19 cellular contexts compared by ENCODE assay signal in the genomic region with DNA sequence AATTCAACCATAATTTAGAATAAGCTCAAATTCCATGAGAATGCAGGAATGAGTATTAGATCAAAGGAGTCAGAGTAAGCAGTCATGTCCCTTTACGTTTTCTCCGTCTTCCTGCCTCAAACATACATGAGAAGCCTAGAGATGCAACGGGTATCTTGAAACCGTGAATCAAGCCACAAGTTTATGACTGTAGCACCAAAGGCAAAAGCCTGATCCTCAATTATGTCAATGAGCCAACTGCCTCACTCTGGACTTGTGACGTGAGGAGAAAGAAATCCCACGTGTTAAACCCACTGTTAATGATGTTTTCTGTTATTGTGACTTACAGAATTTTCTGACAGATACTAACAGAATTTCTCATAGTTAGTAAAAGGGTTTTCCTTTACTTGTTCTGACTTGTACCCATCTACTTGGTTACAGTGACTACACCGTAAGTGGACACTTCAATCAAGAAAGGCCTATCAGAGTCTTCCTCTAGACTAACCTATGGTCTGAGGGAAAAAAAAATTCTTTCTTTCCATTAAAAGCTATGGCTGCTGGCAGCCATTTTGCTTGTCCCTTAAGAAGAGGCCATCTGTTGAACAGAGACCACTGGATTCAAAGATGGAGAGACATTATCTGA. TPM values are rescaled to one million over a fixed set of nuclear protein-coding genes. Genes with fewer than 3 reads are reported as not detected.
DNase-seq lines count a peak whose midpoint lies in the region; ATAC-seq and TF ChIP-seq lines count a peak whose summit lies in the region.
"Had no signal": no experiment of that assay in that cellular context is flagged by ENCODE, and none has a peak within 500 bp of the region (broad histone marks: within the 10 kb centered on the region; RNA-seq: fewer than 3 reads in every experiment).

No MANE protein-coding gene starts in this region.

- H3K36me3 Mint-ChIP-seq in activated T-cell treated with anti-CD3 and anti-CD28 coated beads, Interleukin-2, amount 50 U/mL, for 72 hours (ENCODE audit: insufficient read depth in 2 of 2): peaks cover 0 to 6% of the 10 kb centered on the region in 2 donors
- H3K36me3 Mint-ChIP-seq in effector memory CD8-positive, alpha-beta T cell (ENCODE audit: insufficient read depth): peaks cover 49% of the 10 kb centered on the region

- H3K4me3 ChIP-seq in WERI-Rb-1 (ENCODE audit: low read depth, low read length): no peak overlapping the region
- no peak overlapping the region for H3K4me3 ChIP-seq in testis

- H3K36me3 ChIP-seq in WERI-Rb-1: no peaks in the 10 kb centered on the region
- H3K36me3 ChIP-seq in testis (ENCODE audit: low read depth, missing control alignments): no peaks in the 10 kb centered on the region

- WGBS in testis, 2 donors: 95 to 96% methylated on average over 7 of the region's 7 CpGs

- H3K27me3 Mint-ChIP-seq in activated T-cell treated with anti-CD3 and anti-CD28 coated beads, Interleukin-2, amount 50 U/mL, for 72 hours (ENCODE audit: low read depth): no peaks in the 10 kb centered on the region
- no peaks in the 10 kb centered on the region for H3K27me3 Mint-ChIP-seq in effector memory CD8-positive, alpha-beta T cell
- H3K27me3 Mint-ChIP-seq: CD4-positive, alpha-beta T cell had no signal

- H3K4me3 Mint-ChIP-seq in activated T-cell treated with anti-CD3 and anti-CD28 coated beads, Interleukin-2, amount 50 U/mL, for 72 hours: no peak overlapping the region
- no peak overlapping the region for H3K4me3 Mint-ChIP-seq in effector memory CD8-positive, alpha-beta T cell
- H3K4me3 Mint-ChIP-seq: CD4-positive, alpha-beta T cell; H9 had no signal

- peak; percentile 24 to 67 for ATAC-seq in activated T-cell treated with anti-CD3 and anti-CD28 coated beads, Interleukin-2, amount 50 U/mL, for 72 hours (replicated peaks in 1 of 2)
- peak; percentile 17 for ATAC-seq in effector memory CD8-positive, alpha-beta T cell (replicated peaks)
- ATAC-seq in stimulated activated naive CD8-positive, alpha-beta T cell treated with anti-CD3 and anti-CD28 coated beads, Interleukin-15, Interleukin-2, amounts not matched to agents 100 U/mL and 50 U/mL, for 24 hours: peak; percentile 75
- ATAC-seq in GM18873 (IDR thresholded peaks at IDR 0.05; ENCODE audit: low FRiP score, unreplicated experiment): no peak
- ATAC-seq: Panc1 had no signal

- H3K27ac ChIP-seq in WERI-Rb-1: no peak overlapping the region
- H3K27ac ChIP-seq in testis: no peak overlapping the region

- DNase-seq in activated T-cell treated with anti-CD3 and anti-CD28 coated beads, Interleukin-2, amount 50 U/mL, for 72 hours: no peak
- no peak for DNase-seq in activated T-cell treated with anti-CD3 and anti-CD28 coated beads for 4 hours
- DNase-seq in WERI-Rb-1: peak; percentile 5
- no peak for DNase-seq in effector memory CD8-positive, alpha-beta T cell
- DNase-seq in stimulated activated naive CD8-positive, alpha-beta T cell treated with anti-CD3 and anti-CD28 coated beads, Interleukin-15, Interleukin-2, amounts not matched to agents 100 U/mL and 50 U/mL, for 24 hours: no peak
- no peak for DNase-seq in testis
- DNase-seq in central memory CD4-positive, alpha-beta T cell: no peak
- DNase-seq: ACHN; Calu3; CD4-positive, alpha-beta T cell; GF-D8; H9; KBM-7; NCI-H146; NCI-H2081 treated with DMSO at 0.1 percent for 48 hours; NCI-H446; SHP77 had no signal

- H3K27me3 ChIP-seq in WERI-Rb-1 (ENCODE audit: insufficient read depth, low read depth, severe bottlenecking) (no peaks in the 10 kb centered on the region), testis (no peaks in the 10 kb centered on the region)

- TF ChIP-seq CTCF in WERI-Rb-1 (IDR thresholded peaks at IDR 0.05; ENCODE audit: low read depth, low read length) (no peak), testis (IDR thresholded peaks at IDR 0.05) (no peak)

- no peak for TF ChIP-seq POLR2A in testis (IDR thresholded peaks at IDR 0.05)

- H3K4me1 ChIP-seq in testis: no peaks in the 10 kb centered on the region

- peaks cover 26% of the 10 kb centered on the region for H3K4me1 Mint-ChIP-seq in activated T-cell treated with anti-CD3 and anti-CD28 coated beads, Interleukin-2, amount 50 U/mL, for 72 hours (ENCODE audit: low read depth)
- H3K4me1 Mint-ChIP-seq in effector memory CD8-positive, alpha-beta T cell (ENCODE audit: low read depth in 2 of 2): peaks cover 5 to 24% of the 10 kb centered on the region in 2 donors

- no peak overlapping the region for H3K27ac Mint-ChIP-seq in activated T-cell treated with anti-CD3 and anti-CD28 coated beads, Interleukin-2, amount 50 U/mL, for 72 hours
- H3K27ac Mint-ChIP-seq in effector memory CD8-positive, alpha-beta T cell: peak overlapping the region in 1 of 2 donors; percentile 5
- H3K27ac Mint-ChIP-seq: CD4-positive, alpha-beta T cell had no signal

- H3K9me3 ChIP-seq in WERI-Rb-1 (ENCODE audit: severe bottlenecking) (no peaks in the 10 kb centered on the region), testis (no peaks in the 10 kb centered on the region)

- H3K9me3 Mint-ChIP-seq in activated T-cell treated with anti-CD3 and anti-CD28 coated beads, Interleukin-2, amount 50 U/mL, for 72 hours: no peaks in the 10 kb centered on the region
- no peaks in the 10 kb centered on the region for H3K9me3 Mint-ChIP-seq in effector memory CD8-positive, alpha-beta T cell
- H3K9me3 Mint-ChIP-seq: CD4-positive, alpha-beta T cell; H9 had no signal

- intact Hi-C loops in testis (cut with DNase I; ENCODE audit: low total_unique reads): no loop called here

RNA-seq across cellular contexts. Expression of a gene that starts 35.3 kb away (rescaled TPM):
- total RNA-seq in activated T-cell treated with anti-CD3 and anti-CD28 coated beads, Interleukin-2, amount 50 U/mL, for 72 hours: under 1 TPM; 0.46 to 0.81 TPM
- 1 to 10 TPM; 6.3 to 6.4 TPM for total RNA-seq in testis
- polyA plus RNA-seq in testis (ENCODE audit: insufficient read depth, low read depth, low replicate concordance): 10.9 TPM
- total RNA-seq: H9 had no signal

Comparison
In these comparisons a context has a peak if more than half of its experiments do, and no peak if none do; other contexts are left out.
1. RNA of a gene that starts 35.3 kb away (total RNA-seq): 6.3 to 6.4 TPM in testis; 0.46 to 0.81 TPM in activated T-cell treated with anti-CD3 and anti-CD28 coated beads, Interleukin-2, amount 50 U/mL, for 72 hours; every median in the first group is over 4 times any median in the second.